8 cellular contexts compared by ENCODE assay signal in the genomic region with DNA sequence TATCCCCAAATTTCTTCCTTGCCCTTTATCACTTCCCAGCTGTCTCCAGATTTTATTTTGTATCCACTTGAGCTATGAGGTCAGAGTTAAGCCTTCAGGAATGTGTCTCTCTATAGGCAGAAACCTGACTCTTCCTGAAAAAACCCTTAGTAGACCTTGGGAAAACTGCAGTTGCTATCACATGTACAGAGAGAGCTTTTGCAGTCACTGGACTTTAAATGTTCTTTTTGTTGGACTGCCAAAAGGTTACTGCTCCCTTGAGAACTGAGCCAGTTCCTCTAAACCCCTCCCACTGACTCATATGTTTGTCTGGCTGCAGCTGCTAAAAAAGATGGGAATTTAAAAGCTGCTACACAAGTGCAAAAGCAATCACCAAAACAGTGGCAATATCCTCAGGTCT.
DNase-seq lines count a peak whose midpoint lies in the region; ATAC-seq and TF ChIP-seq lines count a peak whose summit lies in the region.

No MANE protein-coding gene starts in this region.

- H3K36me3 Mint-ChIP-seq in chondrocyte (ENCODE audit: low read depth), result no peaks in the 10 kb centered on the region
- no peaks in the 10 kb centered on the region for H3K36me3 Mint-ChIP-seq in activated T-cell treated with anti-CD3 and anti-CD28 coated beads, Interleukin-2, amount 50 U/mL, for 72 hours (ENCODE audit: insufficient read depth in 2 of 2)

- H3K4me3 Mint-ChIP-seq in chondrocyte (ENCODE audit: unreplicated experiment), result peak overlapping the region; percentile 50
- H3K4me3 Mint-ChIP-seq in activated T-cell treated with anti-CD3 and anti-CD28 coated beads, Interleukin-2, amount 50 U/mL, for 72 hours, result no peak overlapping the region

- H3K27me3 Mint-ChIP-seq in chondrocyte (ENCODE audit: low read depth), result no peaks in the 10 kb centered on the region
- H3K27me3 Mint-ChIP-seq in activated T-cell treated with anti-CD3 and anti-CD28 coated beads, Interleukin-2, amount 50 U/mL, for 72 hours (ENCODE audit: low read depth), result peaks cover 36% of the 10 kb centered on the region

- no peak overlapping the region; the same call in 1 of the 2 replicates for H3K4me3 ChIP-seq in AG04450 (ENCODE audit: low read depth, low read length)
- H3K4me3 ChIP-seq in uterus, result no peak overlapping the region

- no peaks in the 10 kb centered on the region for H3K9me3 ChIP-seq in AG04450 (ENCODE audit: control insufficient read depth, insufficient read depth, low read length)
- no peaks in the 10 kb centered on the region for H3K9me3 ChIP-seq in uterus

- DNase-seq in AG04450 (ENCODE audit: low read depth, low spot score) (peak; percentile 95), M059J (ENCODE audit: low read depth) (peak; percentile 98), chondrocyte (ENCODE audit: low spot score) (no peak), medulla oblongata (ENCODE audit: extremely low spot score) (peak; percentile 83), uterus (peak; percentile 28 to 72)
- DNase-seq in activated T-cell treated with anti-CD3 and anti-CD28 coated beads, Interleukin-2, amount 50 U/mL, for 72 hours, result no peak

- intact Hi-C loops in uterus (cut with DNase I; ENCODE audit: low total_unique reads), result no loop called here

- ATAC-seq in GM19463 (IDR thresholded peaks at IDR 0.05; ENCODE audit: unreplicated experiment) (no peak), HG03571 (IDR thresholded peaks at IDR 0.05; ENCODE audit: unreplicated experiment) (no peak)
- ATAC-seq in activated T-cell treated with anti-CD3 and anti-CD28 coated beads, Interleukin-2, amount 50 U/mL, for 72 hours (replicated peaks in 1 of 2), result no peak

- H3K27me3 ChIP-seq in AG04450 (ENCODE audit: control insufficient read depth, insufficient read depth, low read length) (no peaks in the 10 kb centered on the region), uterus (no peaks in the 10 kb centered on the region)

- POLR2A ChIA-PET in AG04450 (lab: Yijun Ruan, JAX), result interaction anchor here (1.0 to 1.1 kb wide), 2 partner anchors 8 to 9 kb away, joined by 4 to 5 read pairs; no protein-coding TSS in a partner anchor

- H3K27ac ChIP-seq in AG04450 (ENCODE audit: low read depth, low read length) (peak overlapping the region; percentile 82), uterus (peak overlapping the region; percentile 65 to 89)

- peak overlapping the region; percentile 94 for H3K27ac Mint-ChIP-seq in chondrocyte (ENCODE audit: unreplicated experiment)
- H3K27ac Mint-ChIP-seq in activated T-cell treated with anti-CD3 and anti-CD28 coated beads, Interleukin-2, amount 50 U/mL, for 72 hours, result no peak overlapping the region

- CTCF ChIA-PET in AG04450 (lab: Charles Lee), result no interaction called here

- peaks cover 55% of the 10 kb centered on the region for H3K4me1 Mint-ChIP-seq in chondrocyte (ENCODE audit: low read depth)
- peaks cover 9% of the 10 kb centered on the region for H3K4me1 Mint-ChIP-seq in activated T-cell treated with anti-CD3 and anti-CD28 coated beads, Interleukin-2, amount 50 U/mL, for 72 hours (ENCODE audit: low read depth)

- TF ChIP-seq CTCF in AG04450 (IDR thresholded peaks at IDR 0.05; ENCODE audit: low read depth, low read length) (no peak), chondrocyte (IDR thresholded peaks at IDR 0.05) (no peak), uterus (IDR thresholded peaks at IDR 0.05) (no peak)

- H3K36me3 ChIP-seq in uterus, result no peaks in the 10 kb centered on the region

- H3K9me3 Mint-ChIP-seq in chondrocyte (ENCODE audit: low read depth), result no peaks in the 10 kb centered on the region
- no peaks in the 10 kb centered on the region for H3K9me3 Mint-ChIP-seq in activated T-cell treated with anti-CD3 and anti-CD28 coated beads, Interleukin-2, amount 50 U/mL, for 72 hours

- peak in 1 of 2 donors; percentile 36 for TF ChIP-seq POLR2A in uterus (IDR thresholded peaks at IDR 0.05)

- H3K4me1 ChIP-seq in uterus, result peaks cover 0 to 4% of the 10 kb centered on the region in 2 donors

Comparison
In these comparisons a context has a peak if more than half of its experiments do, and no peak if none do; other contexts are left out.
1. DNase-seq: peak in AG04450 (single experiment), M059J (single experiment), medulla oblongata (single experiment) and uterus (2 of 2); none in chondrocyte (single experiment) and activated T-cell treated with anti-CD3 and anti-CD28 coated beads, Interleukin-2, amount 50 U/mL, for 72 hours (0 of 2).